ENCODE assay signal across 1 cellular context in the genomic region with DNA sequence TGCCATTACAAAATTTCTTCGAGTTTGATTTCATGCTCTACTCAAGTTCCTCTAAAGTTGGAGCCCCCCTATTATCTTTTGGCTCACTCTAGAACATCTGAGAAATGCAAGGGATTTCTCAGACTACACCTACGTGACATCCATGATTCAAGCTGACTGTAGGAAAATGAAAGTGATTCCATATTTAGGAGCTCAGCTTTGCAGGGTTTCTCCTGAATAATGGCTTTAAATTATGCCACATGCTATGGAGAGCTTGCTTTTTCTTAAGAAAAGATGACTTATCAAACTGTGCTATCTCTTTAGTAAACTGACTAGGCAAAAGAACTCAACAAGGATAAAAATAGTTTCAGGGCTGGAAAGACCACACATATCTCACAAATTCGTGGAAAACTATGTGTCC.
TF ChIP-seq lines count a peak whose summit lies in the region.

No MANE protein-coding gene starts in this region.

TF ChIP-seq in SK-N-SH treated with all-trans-retinoic acid at 6 μM for 48 hours, 23 proteins besides CTCF, POLR2A, EP300 and RAD21 (continued from another document):
- no peak for TF ChIP-seq ZNF70 (CRISPR knock-in tag; IDR thresholded peaks at IDR 0.05)
- no peak for TF ChIP-seq ZFP3 (CRISPR knock-in tag; IDR thresholded peaks at IDR 0.05)
- TF ChIP-seq SNAI2 (CRISPR knock-in tag; IDR thresholded peaks at IDR 0.05) = no peak
- TF ChIP-seq, protein P1, sequence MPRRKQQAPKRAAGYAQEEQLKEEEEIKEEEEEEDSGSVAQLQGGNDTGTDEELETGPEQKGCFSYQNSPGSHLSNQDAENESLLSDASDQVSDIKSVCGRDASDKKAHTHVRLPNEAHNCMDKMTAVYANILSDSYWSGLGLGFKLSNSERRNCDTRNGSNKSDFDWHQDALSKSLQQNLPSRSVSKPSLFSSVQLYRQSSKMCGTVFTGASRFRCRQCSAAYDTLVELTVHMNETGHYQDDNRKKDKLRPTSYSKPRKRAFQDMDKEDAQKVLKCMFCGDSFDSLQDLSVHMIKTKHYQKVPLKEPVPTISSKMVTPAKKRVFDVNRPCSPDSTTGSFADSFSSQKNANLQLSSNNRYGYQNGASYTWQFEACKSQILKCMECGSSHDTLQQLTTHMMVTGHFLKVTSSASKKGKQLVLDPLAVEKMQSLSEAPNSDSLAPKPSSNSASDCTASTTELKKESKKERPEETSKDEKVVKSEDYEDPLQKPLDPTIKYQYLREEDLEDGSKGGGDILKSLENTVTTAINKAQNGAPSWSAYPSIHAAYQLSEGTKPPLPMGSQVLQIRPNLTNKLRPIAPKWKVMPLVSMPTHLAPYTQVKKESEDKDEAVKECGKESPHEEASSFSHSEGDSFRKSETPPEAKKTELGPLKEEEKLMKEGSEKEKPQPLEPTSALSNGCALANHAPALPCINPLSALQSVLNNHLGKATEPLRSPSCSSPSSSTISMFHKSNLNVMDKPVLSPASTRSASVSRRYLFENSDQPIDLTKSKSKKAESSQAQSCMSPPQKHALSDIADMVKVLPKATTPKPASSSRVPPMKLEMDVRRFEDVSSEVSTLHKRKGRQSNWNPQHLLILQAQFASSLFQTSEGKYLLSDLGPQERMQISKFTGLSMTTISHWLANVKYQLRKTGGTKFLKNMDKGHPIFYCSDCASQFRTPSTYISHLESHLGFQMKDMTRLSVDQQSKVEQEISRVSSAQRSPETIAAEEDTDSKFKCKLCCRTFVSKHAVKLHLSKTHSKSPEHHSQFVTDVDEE (CRISPR knock-in tag; IDR thresholded peaks at IDR 0.05) = no peak
- TF ChIP-seq TCF4 (CRISPR knock-in tag; IDR thresholded peaks at IDR 0.05; ENCODE audit: borderline replicate concordance) = no peak
- no peak for TF ChIP-seq RARB (CRISPR knock-in tag; IDR thresholded peaks at IDR 0.05)
- no peak for TF ChIP-seq BACH2 (CRISPR knock-in tag; IDR thresholded peaks at IDR 0.05; ENCODE audit: borderline replicate concordance)
- TF ChIP-seq, protein P2, sequence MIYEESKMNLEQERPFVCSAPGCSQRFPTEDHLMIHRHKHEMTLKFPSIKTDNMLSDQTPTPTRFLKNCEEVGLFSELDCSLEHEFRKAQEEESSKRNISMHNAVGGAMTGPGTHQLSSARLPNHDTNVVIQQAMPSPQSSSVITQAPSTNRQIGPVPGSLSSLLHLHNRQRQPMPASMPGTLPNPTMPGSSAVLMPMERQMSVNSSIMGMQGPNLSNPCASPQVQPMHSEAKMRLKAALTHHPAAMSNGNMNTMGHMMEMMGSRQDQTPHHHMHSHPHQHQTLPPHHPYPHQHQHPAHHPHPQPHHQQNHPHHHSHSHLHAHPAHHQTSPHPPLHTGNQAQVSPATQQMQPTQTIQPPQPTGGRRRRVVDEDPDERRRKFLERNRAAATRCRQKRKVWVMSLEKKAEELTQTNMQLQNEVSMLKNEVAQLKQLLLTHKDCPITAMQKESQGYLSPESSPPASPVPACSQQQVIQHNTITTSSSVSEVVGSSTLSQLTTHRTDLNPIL (CRISPR knock-in tag; IDR thresholded peaks at IDR 0.05; ENCODE audit: low read depth) = no peak
- TF ChIP-seq PPARA (CRISPR knock-in tag; IDR thresholded peaks at IDR 0.05; ENCODE audit: borderline replicate concordance) = no peak
- no peak for TF ChIP-seq CSDC2 (CRISPR knock-in tag; IDR thresholded peaks at IDR 0.05)
- no peak for TF ChIP-seq ZNF565 (CRISPR knock-in tag; conservative IDR thresholded peaks at IDR 0.05; ENCODE audit: low read depth)
- TF ChIP-seq OSR1 (CRISPR knock-in tag; IDR thresholded peaks at IDR 0.05) = no peak
- TF ChIP-seq, protein P3, sequence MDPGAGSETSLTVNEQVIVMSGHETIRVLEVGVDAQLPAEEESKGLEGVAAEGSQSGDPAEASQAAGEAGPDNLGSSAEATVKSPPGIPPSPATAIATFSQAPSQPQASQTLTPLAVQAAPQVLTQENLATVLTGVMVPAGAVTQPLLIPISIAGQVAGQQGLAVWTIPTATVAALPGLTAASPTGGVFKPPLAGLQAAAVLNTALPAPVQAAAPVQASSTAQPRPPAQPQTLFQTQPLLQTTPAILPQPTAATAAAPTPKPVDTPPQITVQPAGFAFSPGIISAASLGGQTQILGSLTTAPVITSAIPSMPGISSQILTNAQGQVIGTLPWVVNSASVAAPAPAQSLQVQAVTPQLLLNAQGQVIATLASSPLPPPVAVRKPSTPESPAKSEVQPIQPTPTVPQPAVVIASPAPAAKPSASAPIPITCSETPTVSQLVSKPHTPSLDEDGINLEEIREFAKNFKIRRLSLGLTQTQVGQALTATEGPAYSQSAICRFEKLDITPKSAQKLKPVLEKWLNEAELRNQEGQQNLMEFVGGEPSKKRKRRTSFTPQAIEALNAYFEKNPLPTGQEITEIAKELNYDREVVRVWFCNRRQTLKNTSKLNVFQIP (CRISPR knock-in tag; IDR thresholded peaks at IDR 0.05; ENCODE audit: borderline replicate concordance, low read depth) = no peak
- no peak for TF ChIP-seq ZC3H10 (CRISPR knock-in tag; IDR thresholded peaks at IDR 0.05)
- no peak for TF ChIP-seq ZNF8 (CRISPR knock-in tag; IDR thresholded peaks at IDR 0.05)
- no peak for TF ChIP-seq GLIS3 (CRISPR knock-in tag; IDR thresholded peaks at IDR 0.05)
